Comparison of ENCODE assay signal across 15 cellular contexts in the genomic region with DNA sequence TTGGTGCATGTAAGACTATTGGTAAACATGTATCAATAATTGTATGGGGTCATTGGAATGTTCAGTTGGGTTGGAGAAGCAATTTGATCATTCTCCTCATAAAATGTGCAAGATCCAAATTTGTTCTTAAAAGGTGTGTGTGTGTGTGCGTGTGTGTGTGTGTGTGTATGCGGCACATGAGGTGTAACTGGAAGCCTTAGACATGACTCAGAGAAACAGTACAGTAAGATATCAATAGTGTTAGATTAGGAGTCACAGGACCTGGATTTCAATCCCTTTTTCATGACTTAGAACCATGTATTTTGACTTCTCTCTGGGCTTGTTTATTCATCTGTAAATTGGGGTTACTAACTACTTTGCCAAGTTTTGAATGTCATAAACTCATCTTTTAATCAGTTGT. TPM values are rescaled to one million over a fixed set of nuclear protein-coding genes. Genes with fewer than 3 reads are reported as not detected.
A peak's percentile ranks its signal among the peaks of the same experiment; 100 is the strongest.
DNase-seq lines count a peak whose midpoint lies in the region; ATAC-seq and TF ChIP-seq lines count a peak whose summit lies in the region.
"Had no signal": no experiment of that assay in that cellular context is flagged by ENCODE, and none has a peak within 500 bp of the region (broad histone marks: within the 10 kb centered on the region; RNA-seq: fewer than 3 reads in every experiment).

No MANE protein-coding gene starts in this region.

- H3K4me1 ChIP-seq in mammary epithelial cell (ENCODE audit: insufficient read depth, low read length) (no peaks in the 10 kb centered on the region), gastroesophageal sphincter (no peaks in the 10 kb centered on the region)
- H3K4me1 ChIP-seq: BLaER1 had no signal

- no peak overlapping the region for H2AFZ ChIP-seq in mammary epithelial cell (ENCODE audit: low read depth, low read length)

- H3K27ac ChIP-seq in mammary epithelial cell (ENCODE audit: insufficient read depth, low read depth, low read length) (no peak overlapping the region), gastroesophageal sphincter (no peak overlapping the region)
- H3K27ac ChIP-seq: BLaER1 had no signal

- no peaks in the 10 kb centered on the region for H3K9me3 Mint-ChIP-seq in MCF 10A (ENCODE audit: unreplicated experiment)

- no peaks in the 10 kb centered on the region for H4K20me1 ChIP-seq in mammary epithelial cell (ENCODE audit: insufficient read depth, low read length)
- H4K20me1 ChIP-seq: BLaER1 had no signal

- no peak overlapping the region for H3K4me3 Mint-ChIP-seq in MCF 10A (ENCODE audit: unreplicated experiment)
- H3K4me3 Mint-ChIP-seq: CD4-positive, CD25-positive, alpha-beta regulatory T cell; HFFc6 had no signal

- H3K79me2 ChIP-seq in mammary epithelial cell (ENCODE audit: insufficient read depth, low read length) = peaks cover 2% of the 10 kb centered on the region

- no peaks in the 10 kb centered on the region for H3K36me3 ChIP-seq in mammary epithelial cell (ENCODE audit: insufficient read depth, low read length)
- H3K36me3 ChIP-seq in gastroesophageal sphincter = no peaks in the 10 kb centered on the region

- H3K4me1 Mint-ChIP-seq in MCF 10A (ENCODE audit: insufficient read depth, unreplicated experiment) = peaks cover 7% of the 10 kb centered on the region

- no peak overlapping the region for H3K4me3 ChIP-seq in mammary epithelial cell (replicated peaks in 1 of 3; ENCODE audit: insufficient read depth in 1 of 3, low read depth in 2 of 3, low read length in 3 of 3)
- H3K4me3 ChIP-seq in epithelial cell of esophagus (ENCODE audit: low read length) = no peak overlapping the region
- H3K4me3 ChIP-seq in gastroesophageal sphincter = no peak overlapping the region
- H3K4me3 ChIP-seq: BLaER1 had no signal

- H3K27me3 Mint-ChIP-seq in MCF 10A (ENCODE audit: insufficient read depth, unreplicated experiment) = no peaks in the 10 kb centered on the region
- H3K27me3 Mint-ChIP-seq: CD4-positive, CD25-positive, alpha-beta regulatory T cell had no signal

- H3K27ac Mint-ChIP-seq in MCF 10A (ENCODE audit: low read depth, unreplicated experiment) = no peak overlapping the region
- H3K27ac Mint-ChIP-seq: CD4-positive, CD25-positive, alpha-beta regulatory T cell; HFFc6 had no signal

- H3K9ac ChIP-seq in mammary epithelial cell (ENCODE audit: insufficient read depth, low read length) = no peak overlapping the region
- H3K9ac ChIP-seq: BLaER1 had no signal

- no peak overlapping the region for H3K4me2 ChIP-seq in mammary epithelial cell (ENCODE audit: insufficient read depth, low read depth, low read length)
- H3K4me2 ChIP-seq: BLaER1 had no signal

- DNase-seq in mammary epithelial cell = peak; percentile 11
- no peak for DNase-seq in MCF 10A (ENCODE audit: unreplicated experiment)
- peak; percentile 15 for DNase-seq in NCI-H226
- DNase-seq in epithelial cell of esophagus (ENCODE audit: low read depth) = peak; percentile 35
- no peak for DNase-seq in activated T-cell treated with anti-CD3 and anti-CD28 coated beads, Interleukin-2, amount 50 U/mL, for 48 hours
- DNase-seq: 8988T; AML-193; CD4-positive, CD25-positive, alpha-beta regulatory T cell; DMS79; HCEC 1CT; HFFc6; KBM-7 had no signal

- ATAC-seq in gastroesophageal sphincter (no peak), GM18511 (IDR thresholded peaks at IDR 0.05; ENCODE audit: unreplicated experiment) (no peak)

- H3K36me3 Mint-ChIP-seq in MCF 10A (ENCODE audit: insufficient read depth, unreplicated experiment) = peaks cover 9% of the 10 kb centered on the region

- 57% methylated on average over 2 of the region's 2 CpGs for WGBS in mammary epithelial cell (ENCODE audit: low coverage, missing lambda C conversion rate)
- 71 to 75% methylated on average over 2 of the region's 2 CpGs for WGBS in gastroesophageal sphincter (ENCODE audit: low coverage in 1 of 2), 2 donors

- TF ChIP-seq CTCF in mammary epithelial cell (conservative IDR thresholded peaks at IDR 0.05 in 1 of 2, IDR thresholded peaks at IDR 0.05 in 1 of 2; ENCODE audit: extremely low read depth in 1 of 2, insufficient read depth in 1 of 2, low read depth in 1 of 2, low read length in 2 of 2) (no peak), MCF 10A (IDR thresholded peaks at IDR 0.05; ENCODE audit: unreplicated experiment) (no peak), epithelial cell of esophagus (IDR thresholded peaks at IDR 0.05; ENCODE audit: insufficient read depth, low read depth, low read length, missing control alignments) (no peak), gastroesophageal sphincter (IDR thresholded peaks at IDR 0.05) (no peak)

- dilution Hi-C loops in mammary epithelial cell (cut with HindIII; ENCODE audit: low sequenced_read_pairs) = no loop called here

- H3K9me3 ChIP-seq in mammary epithelial cell (replicated peaks; ENCODE audit: insufficient read depth, low read length) (no peaks in the 10 kb centered on the region), gastroesophageal sphincter (no peaks in the 10 kb centered on the region)
- H3K9me3 ChIP-seq: BLaER1 had no signal

- BruUV-seq in mammary epithelial cell (replicated peaks; lab: Mats Ljungman, UMichigan) (no TSS peak), MCF 10A (replicated peaks; lab: Mats Ljungman, UMichigan) (no TSS peak)

- H3K27me3 ChIP-seq in mammary epithelial cell (ENCODE audit: insufficient read depth, low read length) (no peaks in the 10 kb centered on the region), gastroesophageal sphincter (no peaks in the 10 kb centered on the region)
- H3K27me3 ChIP-seq: BLaER1 had no signal

- POLR2A ChIA-PET in MCF 10A (lab: Yijun Ruan, JAX) = interaction anchor here (0.6 kb wide), 1 partner anchor 79 kb away, joined by 3 read pairs; no protein-coding TSS in a partner anchor

- no peak for TF ChIP-seq POLR2A in gastroesophageal sphincter (IDR thresholded peaks at IDR 0.05)

- in situ Hi-C loops in mammary epithelial cell (cut with MboI; ENCODE audit: low sequenced_read_pairs in 2 of 2) = no loop called here

- CTCF ChIA-PET in mammary epithelial cell (lab: Charles Lee; ENCODE audit: low non-redundant PET) = no interaction called here
- CTCF ChIA-PET in MCF 10A (lab: Yijun Ruan, JAX) = no interaction called here

- intact Hi-C loops in mammary epithelial cell (cut with micrococcal nuclease) = no loop called here
- intact Hi-C loops in MCF 10A (cut with micrococcal nuclease) = no loop called here

- TF ChIP-seq EP300 in gastroesophageal sphincter (IDR thresholded peaks at IDR 0.05) = no peak

RNA-seq across cellular contexts. Expression of a gene that starts 38.3 kb away (rescaled TPM):
- total RNA-seq in mammary epithelial cell (10 to 100 TPM; 30.0 to 35.6 TPM), MCF 10A (2022) (32.3 and 35.8 TPM in 2 replicates), gastroesophageal sphincter (10 to 100 TPM; 40.6 to 66.0 (median 43.9) TPM)
- polyA plus RNA-seq in mammary epithelial cell = 8.4 TPM
- 7.6 TPM for polyA minus RNA-seq in mammary epithelial cell

RNA-seq across cellular contexts. Expression of a gene that starts 42.0 kb away (rescaled TPM):
- 1 to 10 TPM in 1 of 2 donors, not detected in 1; 1.2 TPM for total RNA-seq in mammary epithelial cell
- 0.05 TPM for polyA plus RNA-seq in mammary epithelial cell
- 0.26 TPM for polyA minus RNA-seq in mammary epithelial cell
- 2.6 and 3.1 TPM in 2 replicates for total RNA-seq in MCF 10A (2022)
- 1 to 10 TPM in 1 of 4 donors, under 1 TPM in 3; 0.10 to 3.2 (median 0.35) TPM for total RNA-seq in gastroesophageal sphincter
- total RNA-seq: CD4-positive, CD25-positive, alpha-beta regulatory T cell had no signal
- polyA plus RNA-seq: CD4-positive, CD25-positive, alpha-beta regulatory T cell had no signal

Comparison
In these comparisons a context has a peak if more than half of its experiments do, and no peak if none do; other contexts are left out.
1. DNase-seq: peak in mammary epithelial cell (single experiment), NCI-H226 (single experiment) and epithelial cell of esophagus (single experiment); none in MCF 10A (single experiment) and activated T-cell treated with anti-CD3 and anti-CD28 coated beads, Interleukin-2, amount 50 U/mL, for 48 hours (0 of 2).